Comparison of ENCODE assay signal across 2 cellular contexts in the genomic region with DNA sequence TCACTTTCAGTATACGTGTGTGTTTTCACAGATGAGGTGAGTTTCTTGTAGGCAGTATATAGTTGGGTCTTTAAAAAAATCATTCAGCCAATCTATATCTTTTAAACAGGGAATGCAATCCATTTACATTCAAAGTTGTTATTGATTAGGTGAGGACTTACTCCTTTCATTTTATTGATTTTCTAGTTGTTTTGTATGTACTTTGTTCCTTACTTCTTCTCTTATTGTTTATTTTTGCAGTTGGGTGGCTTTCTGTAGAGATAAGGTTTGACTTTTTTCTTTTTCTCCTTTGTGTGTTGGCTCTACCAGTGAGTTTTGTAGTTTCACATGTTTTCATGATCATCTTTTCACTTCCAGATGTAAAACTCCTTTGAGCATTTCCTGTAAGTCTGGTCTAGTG.
TF ChIP-seq lines count a peak whose summit lies in the region.

No MANE protein-coding gene starts in this region.

TF ChIP-seq in A549, 52 proteins besides CTCF, POLR2A, EP300 and RAD21 (continued from another document):
- TF ChIP-seq, protein P1, sequence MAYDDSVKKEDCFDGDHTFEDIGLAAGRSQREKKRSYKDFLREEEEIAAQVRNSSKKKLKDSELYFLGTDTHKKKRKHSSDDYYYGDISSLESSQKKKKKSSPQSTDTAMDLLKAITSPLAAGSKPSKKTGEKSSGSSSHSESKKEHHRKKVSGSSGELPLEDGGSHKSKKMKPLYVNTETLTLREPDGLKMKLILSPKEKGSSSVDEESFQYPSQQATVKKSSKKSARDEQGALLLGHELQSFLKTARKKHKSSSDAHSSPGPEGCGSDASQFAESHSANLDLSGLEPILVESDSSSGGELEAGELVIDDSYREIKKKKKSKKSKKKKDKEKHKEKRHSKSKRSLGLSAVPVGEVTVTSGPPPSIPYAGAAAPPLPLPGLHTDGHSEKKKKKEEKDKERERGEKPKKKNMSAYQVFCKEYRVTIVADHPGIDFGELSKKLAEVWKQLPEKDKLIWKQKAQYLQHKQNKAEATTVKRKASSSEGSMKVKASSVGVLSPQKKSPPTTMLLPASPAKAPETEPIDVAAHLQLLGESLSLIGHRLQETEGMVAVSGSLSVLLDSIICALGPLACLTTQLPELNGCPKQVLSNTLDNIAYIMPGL (CRISPR knock-in tag; IDR thresholded peaks at IDR 0.05; ENCODE audit: borderline replicate concordance) = no peak
- TF ChIP-seq RARB (CRISPR knock-in tag; IDR thresholded peaks at IDR 0.05) (no peak), SMC3 (IDR thresholded peaks at IDR 0.05) (no peak), CBX2 (IDR thresholded peaks at IDR 0.05; ENCODE audit: borderline replicate concordance, low read depth) (no peak), RNF2 (IDR thresholded peaks at IDR 0.05; ENCODE audit: borderline replicate concordance, low read depth) (no peak), ZSCAN20 (CRISPR knock-in tag; IDR thresholded peaks at IDR 0.05) (no peak), FOSL2 (IDR thresholded peaks at IDR 0.05) (no peak), FOSL2 (CRISPR knock-in tag; IDR thresholded peaks at IDR 0.05) (no peak), HOXA7 (CRISPR knock-in tag; IDR thresholded peaks at IDR 0.05) (no peak), ZC3H11A (IDR thresholded peaks at IDR 0.05) (no peak), KDM5A (IDR thresholded peaks at IDR 0.05) (no peak), NPAS2 (CRISPR knock-in tag; IDR thresholded peaks at IDR 0.05; ENCODE audit: borderline replicate concordance) (no peak), NFE2L2 (conservative IDR thresholded peaks at IDR 0.05; ENCODE audit: low read length) (no peak), RFX5 (IDR thresholded peaks at IDR 0.05) (no peak)
- TF ChIP-seq, protein P2, sequence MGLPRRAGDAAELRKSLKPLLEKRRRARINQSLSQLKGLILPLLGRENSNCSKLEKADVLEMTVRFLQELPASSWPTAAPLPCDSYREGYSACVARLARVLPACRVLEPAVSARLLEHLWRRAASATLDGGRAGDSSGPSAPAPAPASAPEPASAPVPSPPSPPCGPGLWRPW (IDR thresholded peaks at IDR 0.05) = no peak
- TF ChIP-seq, protein P3, sequence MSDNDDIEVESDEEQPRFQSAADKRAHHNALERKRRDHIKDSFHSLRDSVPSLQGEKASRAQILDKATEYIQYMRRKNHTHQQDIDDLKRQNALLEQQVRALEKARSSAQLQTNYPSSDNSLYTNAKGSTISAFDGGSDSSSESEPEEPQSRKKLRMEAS (IDR thresholded peaks at IDR 0.05) = no peak

TF ChIP-seq in HepG2, 621 proteins besides CTCF, POLR2A, EP300 and RAD21 (continued from another document and continues in another):
- TF ChIP-seq AHDC1 (CRISPR knock-in tag; IDR thresholded peaks at IDR 0.05; ENCODE audit: borderline replicate concordance) (peak; percentile 56; the same call in 1 of the 2 replicates), ARID5B (CRISPR knock-in tag; IDR thresholded peaks at IDR 0.05) (peak; percentile 60), ZNF709 (CRISPR knock-in tag; IDR thresholded peaks at IDR 0.05) (no peak), ZNF816 (CRISPR knock-in tag; IDR thresholded peaks at IDR 0.05; ENCODE audit: borderline replicate concordance) (no peak), HES4 (CRISPR knock-in tag; IDR thresholded peaks at IDR 0.05; ENCODE audit: borderline replicate concordance) (no peak), HNRNPUL1 (IDR thresholded peaks at IDR 0.05; ENCODE audit: low read depth, low read length) (no peak), HNRNPH1 (optimal IDR thresholded peaks at IDR 0.05; ENCODE audit: low read depth, low read length) (no peak), ZNF605 (CRISPR knock-in tag; IDR thresholded peaks at IDR 0.05) (no peak), PAXIP1 (CRISPR knock-in tag; conservative IDR thresholded peaks at IDR 0.05) (peak; percentile 88), FOXJ3 (CRISPR knock-in tag; IDR thresholded peaks at IDR 0.05; ENCODE audit: borderline replicate concordance) (peak; percentile 28; the same call in 1 of the 2 replicates), ZNF264 (CRISPR knock-in tag; IDR thresholded peaks at IDR 0.05) (no peak), GATAD2A (CRISPR knock-in tag; IDR thresholded peaks at IDR 0.05) (peak; percentile 89), ZBTB3 (CRISPR knock-in tag; IDR thresholded peaks at IDR 0.05; ENCODE audit: borderline replicate concordance, low read depth) (peak; percentile 97), ATF5 (CRISPR knock-in tag; IDR thresholded peaks at IDR 0.05; ENCODE audit: low read depth) (no peak), ZNF446 (CRISPR knock-in tag; IDR thresholded peaks at IDR 0.05) (no peak), HMG20B (CRISPR knock-in tag; conservative IDR thresholded peaks at IDR 0.05) (no peak), MIXL1 (CRISPR knock-in tag; IDR thresholded peaks at IDR 0.05) (peak; percentile 63; the same call in 1 of the 2 replicates), ZNF501 (CRISPR knock-in tag; IDR thresholded peaks at IDR 0.05) (no peak), SOX5 (CRISPR knock-in tag; IDR thresholded peaks at IDR 0.05; ENCODE audit: borderline replicate concordance) (peak; percentile 62; the same call in 1 of the 2 replicates), SNRNP70 (IDR thresholded peaks at IDR 0.05; ENCODE audit: low read depth, low read length) (no peak), ADNP (CRISPR knock-in tag; IDR thresholded peaks at IDR 0.05) (no peak), ONECUT2 (CRISPR knock-in tag; IDR thresholded peaks at IDR 0.05) (peak; percentile 94), SP4 (CRISPR knock-in tag; IDR thresholded peaks at IDR 0.05) (no peak), KLF15 (CRISPR knock-in tag; IDR thresholded peaks at IDR 0.05; ENCODE audit: borderline replicate concordance) (no peak), SYNCRIP (IDR thresholded peaks at IDR 0.05; ENCODE audit: insufficient read depth, low read depth, low read length) (no peak)
- TF ChIP-seq, protein P4, sequence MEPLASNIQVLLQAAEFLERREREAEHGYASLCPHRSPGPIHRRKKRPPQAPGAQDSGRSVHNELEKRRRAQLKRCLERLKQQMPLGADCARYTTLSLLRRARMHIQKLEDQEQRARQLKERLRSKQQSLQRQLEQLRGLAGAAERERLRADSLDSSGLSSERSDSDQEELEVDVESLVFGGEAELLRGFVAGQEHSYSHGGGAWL (CRISPR knock-in tag; IDR thresholded peaks at IDR 0.05) = no peak
- TF ChIP-seq, protein P5, sequence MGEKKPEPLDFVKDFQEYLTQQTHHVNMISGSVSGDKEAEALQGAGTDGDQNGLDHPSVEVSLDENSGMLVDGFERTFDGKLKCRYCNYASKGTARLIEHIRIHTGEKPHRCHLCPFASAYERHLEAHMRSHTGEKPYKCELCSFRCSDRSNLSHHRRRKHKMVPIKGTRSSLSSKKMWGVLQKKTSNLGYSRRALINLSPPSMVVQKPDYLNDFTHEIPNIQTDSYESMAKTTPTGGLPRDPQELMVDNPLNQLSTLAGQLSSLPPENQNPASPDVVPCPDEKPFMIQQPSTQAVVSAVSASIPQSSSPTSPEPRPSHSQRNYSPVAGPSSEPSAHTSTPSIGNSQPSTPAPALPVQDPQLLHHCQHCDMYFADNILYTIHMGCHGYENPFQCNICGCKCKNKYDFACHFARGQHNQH (CRISPR knock-in tag; IDR thresholded peaks at IDR 0.05) = no peak
- TF ChIP-seq, protein P6, sequence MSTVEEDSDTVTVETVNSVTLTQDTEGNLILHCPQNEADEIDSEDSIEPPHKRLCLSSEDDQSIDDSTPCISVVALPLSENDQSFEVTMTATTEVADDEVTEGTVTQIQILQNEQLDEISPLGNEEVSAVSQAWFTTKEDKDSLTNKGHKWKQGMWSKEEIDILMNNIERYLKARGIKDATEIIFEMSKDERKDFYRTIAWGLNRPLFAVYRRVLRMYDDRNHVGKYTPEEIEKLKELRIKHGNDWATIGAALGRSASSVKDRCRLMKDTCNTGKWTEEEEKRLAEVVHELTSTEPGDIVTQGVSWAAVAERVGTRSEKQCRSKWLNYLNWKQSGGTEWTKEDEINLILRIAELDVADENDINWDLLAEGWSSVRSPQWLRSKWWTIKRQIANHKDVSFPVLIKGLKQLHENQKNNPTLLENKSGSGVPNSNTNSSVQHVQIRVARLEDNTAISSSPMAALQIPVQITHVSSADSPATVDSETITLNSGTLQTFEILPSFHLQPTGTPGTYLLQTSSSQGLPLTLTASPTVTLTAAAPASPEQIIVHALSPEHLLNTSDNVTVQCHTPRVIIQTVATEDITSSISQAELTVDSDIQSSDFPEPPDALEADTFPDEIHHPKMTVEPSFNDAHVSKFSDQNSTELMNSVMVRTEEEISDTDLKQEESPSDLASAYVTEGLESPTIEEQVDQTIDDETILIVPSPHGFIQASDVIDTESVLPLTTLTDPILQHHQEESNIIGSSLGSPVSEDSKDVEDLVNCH (CRISPR knock-in tag; IDR thresholded peaks at IDR 0.05) = no peak
